Comparison of ENCODE assay signal across 1 cellular context in genomic region chr2:143701785-143702184, GRCh38.
TF ChIP-seq lines count a peak whose summit lies in the region.

No MANE protein-coding gene starts in this region.

TF ChIP-seq in H1, 55 proteins besides CTCF, POLR2A, EP300 and RAD21:
- TF ChIP-seq SUZ12 (IDR thresholded peaks at IDR 0.05; ENCODE audit: low read length) = no peak
- TF ChIP-seq SIRT6 (IDR thresholded peaks at IDR 0.05; ENCODE audit: low read length) = no peak
- no peak for TF ChIP-seq POLR2AphosphoS5 (IDR thresholded peaks at IDR 0.05; ENCODE audit: low read depth, low read length)
